ENCODE assay signal across 9 cellular contexts in genomic region chr5:140221697-140222223, GRCh38. TPM values are rescaled to one million over a fixed set of nuclear protein-coding genes. Genes with fewer than 3 reads are reported as not detected.
A peak's percentile ranks its signal among the peaks of the same experiment; 100 is the strongest.
DNase-seq lines count a peak whose midpoint lies in the region; ATAC-seq and TF ChIP-seq lines count a peak whose summit lies in the region.
"Had no signal": no experiment of that assay in that cellular context is flagged by ENCODE, and none has a peak within 500 bp of the region (broad histone marks: within the 10 kb centered on the region; RNA-seq: fewer than 3 reads in every experiment).

No MANE protein-coding gene starts in this region.

- H3K4me1 ChIP-seq in thoracic aorta (ENCODE audit: control insufficient read depth in 1 of 2, low read depth in 2 of 2) (peaks cover 10 to 41% of the 10 kb centered on the region in 2 donors), A673 (ENCODE audit: insufficient read depth, low read length, poor library complexity, severe bottlenecking) (peaks cover 14% of the 10 kb centered on the region)

- H3K4me3 ChIP-seq in thoracic aorta (no peak overlapping the region), A673 (ENCODE audit: low read depth, low read length, poor library complexity, severe bottlenecking) (no peak overlapping the region)

- H3K9me3 ChIP-seq in thoracic aorta = no peaks in the 10 kb centered on the region
- H3K9me3 ChIP-seq in A673 (ENCODE audit: low read depth, low read length, poor library complexity, severe bottlenecking) = no peaks in the 10 kb centered on the region

- H3K4me1 Mint-ChIP-seq in activated T-cell treated with anti-CD3 and anti-CD28 coated beads, Interleukin-2, amount 50 U/mL, for 4 hours (ENCODE audit: low read depth) = peaks cover 17% of the 10 kb centered on the region

- POLR2A ChIA-PET in A673 (lab: Charles Lee; ENCODE audit: low non-redundant PET) = no interaction called here

- H3K27me3 ChIP-seq in thoracic aorta (replicated peaks; ENCODE audit: insufficient read depth) (no peaks in the 10 kb centered on the region), A673 (replicated peaks; ENCODE audit: insufficient read depth, low read depth, low read length, poor library complexity) (no peaks in the 10 kb centered on the region)

- H3K36me3 ChIP-seq in thoracic aorta = no peaks in the 10 kb centered on the region
- no peaks in the 10 kb centered on the region for H3K36me3 ChIP-seq in A673 (ENCODE audit: insufficient read depth, low read length, poor library complexity, severe bottlenecking)

- no peak overlapping the region for H3K4me3 Mint-ChIP-seq in activated T-cell treated with anti-CD3 and anti-CD28 coated beads, Interleukin-2, amount 50 U/mL, for 4 hours
- H3K4me3 Mint-ChIP-seq: CD4-positive, alpha-beta memory T cell had no signal

- no peaks in the 10 kb centered on the region for H3K27me3 Mint-ChIP-seq in activated T-cell treated with anti-CD3 and anti-CD28 coated beads, Interleukin-2, amount 50 U/mL, for 4 hours (ENCODE audit: low read depth)
- H3K27me3 Mint-ChIP-seq: CD4-positive, alpha-beta memory T cell had no signal

- H3K9me3 Mint-ChIP-seq in activated T-cell treated with anti-CD3 and anti-CD28 coated beads, Interleukin-2, amount 50 U/mL, for 4 hours = no peaks in the 10 kb centered on the region
- H3K9me3 Mint-ChIP-seq: CD4-positive, alpha-beta memory T cell had no signal

- peak; percentile 64 for ATAC-seq in activated T-cell treated with anti-CD3 and anti-CD28 coated beads, Interleukin-2, amount 50 U/mL, for 4 hours
- peak; percentile 67 for ATAC-seq in thoracic aorta (ENCODE audit: insufficient number of reproducible peaks, low FRiP score, low read depth)
- ATAC-seq in HG03097 (IDR thresholded peaks at IDR 0.05; ENCODE audit: low FRiP score, unreplicated experiment) = no peak

- TF ChIP-seq CTCF in thoracic aorta (IDR thresholded peaks at IDR 0.05) (no peak), A673 (conservative IDR thresholded peaks at IDR 0.05; ENCODE audit: low read depth, low read length) (no peak)

- BruUV-seq in A673 (replicated peaks; lab: Mats Ljungman, UMichigan) = no TSS peak

- H3K27ac ChIP-seq in thoracic aorta (no peak overlapping the region), A673 (ENCODE audit: low read depth, low read length, poor library complexity, severe bottlenecking) (no peak overlapping the region)

- DNase-seq in activated T-cell treated with anti-CD3 and anti-CD28 coated beads, Interleukin-2, amount 50 U/mL, for 4 hours = no peak
- DNase-seq in activated T-cell treated with anti-CD3 and anti-CD28 coated beads for 4 hours (no peak), SW480 (ENCODE audit: low spot score) (peak; percentile 25), foreskin melanocyte (peak; percentile 53), thoracic aorta (ENCODE audit: low spot score) (no peak), HT-29 (ENCODE audit: low spot score) (no peak), A673 (ENCODE audit: low spot score) (no peak)
- DNase-seq: CD4-positive, alpha-beta memory T cell had no signal

- CTCF ChIA-PET in A673 (lab: Charles Lee) = no interaction called here

- no peaks in the 10 kb centered on the region for H3K36me3 Mint-ChIP-seq in activated T-cell treated with anti-CD3 and anti-CD28 coated beads, Interleukin-2, amount 50 U/mL, for 4 hours (ENCODE audit: insufficient read depth)

- intact Hi-C loops in A673 (cut with micrococcal nuclease; ENCODE audit: unreplicated experiment) = no loop called here

RNA-seq across cellular contexts. Expression of gene CYSTM1, which starts 46.8 kb away (rescaled TPM):
- 10 to 100 TPM; 16.4 to 20.0 (median 17.6) TPM for total RNA-seq in activated T-cell treated with anti-CD3 and anti-CD28 coated beads, Interleukin-2, amount 50 U/mL, for 4 hours
- total RNA-seq in thoracic aorta = 10 to 100 TPM; 64.9 to 89.5 TPM
- 177 and 178 TPM in 2 replicates for total RNA-seq in HT-29 (2014; rRNA removed; shearing (Covaris generic))
- total RNA-seq in A673 (2021) = 33.3 and 35.5 TPM in 2 replicates

Comparison
In these comparisons a context has a peak if more than half of its experiments do, and no peak if none do; other contexts are left out.
1. DNase-seq: peak in SW480 (single experiment) and foreskin melanocyte (single experiment); none in activated T-cell treated with anti-CD3 and anti-CD28 coated beads, Interleukin-2, amount 50 U/mL, for 4 hours (single experiment), activated T-cell treated with anti-CD3 and anti-CD28 coated beads for 4 hours (single experiment), thoracic aorta (single experiment), HT-29 (single experiment) and A673 (single experiment).